Comparison of ENCODE assay signal across 1 cellular context in the genomic region with DNA sequence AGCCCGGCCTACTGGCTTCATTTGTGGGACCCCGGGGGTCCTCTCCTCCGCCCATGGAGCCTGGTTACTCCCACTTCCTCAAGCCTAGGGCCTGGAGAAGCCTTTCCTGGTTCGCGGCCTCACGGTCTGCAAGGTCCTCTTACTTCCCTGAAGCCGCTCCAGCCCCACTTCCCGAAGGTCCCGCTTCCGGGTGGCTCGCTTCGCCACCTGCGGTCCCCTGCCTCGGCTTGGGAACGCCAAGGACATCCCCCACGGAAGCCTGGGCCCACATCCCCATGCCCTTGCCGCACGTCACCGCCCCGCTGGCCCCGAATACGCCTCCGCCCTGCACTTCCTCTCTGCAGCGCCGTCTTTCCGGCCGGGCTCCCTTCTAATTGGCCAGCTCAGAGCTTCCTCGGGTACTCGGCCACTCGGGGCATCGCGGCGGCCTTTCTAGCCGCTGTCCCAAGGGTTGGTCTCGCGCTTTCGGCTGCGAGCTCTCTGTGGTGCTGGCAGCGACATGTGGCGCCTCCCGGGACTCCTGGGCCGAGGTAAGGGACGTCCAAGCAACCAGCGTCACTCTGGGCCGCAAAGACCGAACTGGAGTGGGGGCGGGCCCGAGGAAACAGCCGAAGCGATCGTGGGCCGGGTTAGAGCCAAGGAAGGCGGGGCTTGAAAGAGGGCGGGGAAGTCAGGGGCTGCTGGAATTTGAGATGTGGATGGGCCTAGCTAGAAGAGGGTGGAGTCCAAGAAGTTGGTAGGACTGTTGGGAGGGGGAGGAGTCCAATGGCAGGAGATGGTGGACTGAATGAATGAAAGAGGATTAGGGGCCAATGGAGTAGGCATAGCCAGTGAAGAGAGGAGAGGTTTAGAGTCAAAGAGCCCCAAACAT.
TF ChIP-seq lines count a peak whose summit lies in the region.

Gene DELE1, plus strand, starts transcription at position 429 of the 871 bp plus-strand sequence. Its CDS starts 71 bp downstream, at position 500.

TF ChIP-seq in GM12878, 131 proteins besides CTCF, POLR2A, EP300 and RAD21 (continued from another document and continues in another):
- TF ChIP-seq, protein P1, sequence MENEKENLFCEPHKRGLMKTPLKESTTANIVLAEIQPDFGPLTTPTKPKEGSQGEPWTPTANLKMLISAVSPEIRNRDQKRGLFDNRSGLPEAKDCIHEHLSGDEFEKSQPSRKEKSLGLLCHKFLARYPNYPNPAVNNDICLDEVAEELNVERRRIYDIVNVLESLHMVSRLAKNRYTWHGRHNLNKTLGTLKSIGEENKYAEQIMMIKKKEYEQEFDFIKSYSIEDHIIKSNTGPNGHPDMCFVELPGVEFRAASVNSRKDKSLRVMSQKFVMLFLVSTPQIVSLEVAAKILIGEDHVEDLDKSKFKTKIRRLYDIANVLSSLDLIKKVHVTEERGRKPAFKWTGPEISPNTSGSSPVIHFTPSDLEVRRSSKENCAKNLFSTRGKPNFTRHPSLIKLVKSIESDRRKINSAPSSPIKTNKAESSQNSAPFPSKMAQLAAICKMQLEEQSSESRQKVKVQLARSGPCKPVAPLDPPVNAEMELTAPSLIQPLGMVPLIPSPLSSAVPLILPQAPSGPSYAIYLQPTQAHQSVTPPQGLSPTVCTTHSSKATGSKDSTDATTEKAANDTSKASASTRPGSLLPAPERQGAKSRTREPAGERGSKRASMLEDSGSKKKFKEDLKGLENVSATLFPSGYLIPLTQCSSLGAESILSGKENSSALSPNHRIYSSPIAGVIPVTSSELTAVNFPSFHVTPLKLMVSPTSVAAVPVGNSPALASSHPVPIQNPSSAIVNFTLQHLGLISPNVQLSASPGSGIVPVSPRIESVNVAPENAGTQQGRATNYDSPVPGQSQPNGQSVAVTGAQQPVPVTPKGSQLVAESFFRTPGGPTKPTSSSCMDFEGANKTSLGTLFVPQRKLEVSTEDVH (IDR thresholded peaks at IDR 0.05; ENCODE audit: low read depth, partially characterized antibody): no peak
- TF ChIP-seq YY1 (IDR thresholded peaks at IDR 0.05; ENCODE audit: low read depth, low read length): peak; percentile 62; the same call in 1 of the 2 replicates
- TF ChIP-seq TCF7 (IDR thresholded peaks at IDR 0.05; ENCODE audit: borderline replicate concordance): no peak
- TF ChIP-seq IKZF1 (conservative IDR thresholded peaks at IDR 0.05): peak; percentile 96
- TF ChIP-seq ATF7 (IDR thresholded peaks at IDR 0.05; ENCODE audit: low read depth): peak; percentile 52; the same call in 1 of the 2 replicates
- peak; percentile 83 for TF ChIP-seq MXI1 (IDR thresholded peaks at IDR 0.05; ENCODE audit: low read depth, low read length)
- TF ChIP-seq, protein P2, sequence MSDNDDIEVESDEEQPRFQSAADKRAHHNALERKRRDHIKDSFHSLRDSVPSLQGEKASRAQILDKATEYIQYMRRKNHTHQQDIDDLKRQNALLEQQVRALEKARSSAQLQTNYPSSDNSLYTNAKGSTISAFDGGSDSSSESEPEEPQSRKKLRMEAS (IDR thresholded peaks at IDR 0.05; ENCODE audit: low read depth, low read length): peak; percentile 72; the same call in 1 of the 2 replicates
- peak; percentile 49 for TF ChIP-seq E4F1 (IDR thresholded peaks at IDR 0.05; ENCODE audit: borderline replicate concordance, partially characterized antibody)
- peak in 1 of 2 experiments; percentile 75; a peak in 1 of 4 replicates for TF ChIP-seq ETV6 (conservative IDR thresholded peaks at IDR 0.05 in 1 of 2, IDR thresholded peaks at IDR 0.05 in 1 of 2; ENCODE audit: borderline replicate concordance in 1 of 2, low read depth in 1 of 2)
- no peak for TF ChIP-seq PAX8 (IDR thresholded peaks at IDR 0.05)
- peak; percentile 92 for TF ChIP-seq LARP7 (IDR thresholded peaks at IDR 0.05)
- no peak for TF ChIP-seq ZBED1 (IDR thresholded peaks at IDR 0.05; ENCODE audit: borderline replicate concordance)
- TF ChIP-seq RBBP5 (conservative IDR thresholded peaks at IDR 0.05): no peak
- TF ChIP-seq CBX3 (IDR thresholded peaks at IDR 0.05; ENCODE audit: borderline replicate concordance, low read depth): no peak
- TF ChIP-seq KAT2A (conservative IDR thresholded peaks at IDR 0.05; ENCODE audit: control insufficient read depth, low read depth, low read length): no peak
- TF ChIP-seq RUNX3 (IDR thresholded peaks at IDR 0.05; ENCODE audit: low read length): peak; percentile 36; the same call in 1 of the 2 replicates
- peak; percentile 52; the same call in 1 of the 2 replicates for TF ChIP-seq NR2C1 (IDR thresholded peaks at IDR 0.05)
- no peak for TF ChIP-seq FOXK2 (IDR thresholded peaks at IDR 0.05)
- no peak for TF ChIP-seq JUND (IDR thresholded peaks at IDR 0.05; ENCODE audit: low read depth, low read length)
- TF ChIP-seq, protein P3, sequence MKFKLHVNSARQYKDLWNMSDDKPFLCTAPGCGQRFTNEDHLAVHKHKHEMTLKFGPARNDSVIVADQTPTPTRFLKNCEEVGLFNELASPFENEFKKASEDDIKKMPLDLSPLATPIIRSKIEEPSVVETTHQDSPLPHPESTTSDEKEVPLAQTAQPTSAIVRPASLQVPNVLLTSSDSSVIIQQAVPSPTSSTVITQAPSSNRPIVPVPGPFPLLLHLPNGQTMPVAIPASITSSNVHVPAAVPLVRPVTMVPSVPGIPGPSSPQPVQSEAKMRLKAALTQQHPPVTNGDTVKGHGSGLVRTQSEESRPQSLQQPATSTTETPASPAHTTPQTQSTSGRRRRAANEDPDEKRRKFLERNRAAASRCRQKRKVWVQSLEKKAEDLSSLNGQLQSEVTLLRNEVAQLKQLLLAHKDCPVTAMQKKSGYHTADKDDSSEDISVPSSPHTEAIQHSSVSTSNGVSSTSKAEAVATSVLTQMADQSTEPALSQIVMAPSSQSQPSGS (IDR thresholded peaks at IDR 0.05; ENCODE audit: low read length): no peak
- peak; percentile 59; the same call in 1 of the 2 replicates for TF ChIP-seq POLR2AphosphoS2 (IDR thresholded peaks at IDR 0.05; ENCODE audit: low read depth, low read length)
- no peak for TF ChIP-seq BRCA1 (IDR thresholded peaks at IDR 0.05; ENCODE audit: low read depth, low read length)
- TF ChIP-seq BMI1 (IDR thresholded peaks at IDR 0.05; ENCODE audit: borderline replicate concordance): no peak
- no peak for TF ChIP-seq RAD51 (IDR thresholded peaks at IDR 0.05)
- TF ChIP-seq EED (IDR thresholded peaks at IDR 0.05; ENCODE audit: low read depth): peak; percentile 79
- no peak for TF ChIP-seq YBX1 (IDR thresholded peaks at IDR 0.05)
- no peak for TF ChIP-seq MYB (IDR thresholded peaks at IDR 0.05; ENCODE audit: borderline replicate concordance, low read depth, low read length)
- peak in 1 of 2 experiments; percentile 78; a peak in 2 of 3 replicates for TF ChIP-seq EGR1 (IDR thresholded peaks at IDR 0.05; ENCODE audit: borderline replicate concordance in 1 of 2, low read depth in 2 of 2, low read length in 2 of 2)
- peak; percentile 45; the same call in 1 of the 2 replicates for TF ChIP-seq CHD2 (IDR thresholded peaks at IDR 0.05; ENCODE audit: borderline replicate concordance, low read depth, low read length)
- TF ChIP-seq SIX5 (IDR thresholded peaks at IDR 0.05; ENCODE audit: low read depth, low read length, severe bottlenecking): no peak
- no peak for TF ChIP-seq HDAC2 (IDR thresholded peaks at IDR 0.05)
- TF ChIP-seq, protein P4, sequence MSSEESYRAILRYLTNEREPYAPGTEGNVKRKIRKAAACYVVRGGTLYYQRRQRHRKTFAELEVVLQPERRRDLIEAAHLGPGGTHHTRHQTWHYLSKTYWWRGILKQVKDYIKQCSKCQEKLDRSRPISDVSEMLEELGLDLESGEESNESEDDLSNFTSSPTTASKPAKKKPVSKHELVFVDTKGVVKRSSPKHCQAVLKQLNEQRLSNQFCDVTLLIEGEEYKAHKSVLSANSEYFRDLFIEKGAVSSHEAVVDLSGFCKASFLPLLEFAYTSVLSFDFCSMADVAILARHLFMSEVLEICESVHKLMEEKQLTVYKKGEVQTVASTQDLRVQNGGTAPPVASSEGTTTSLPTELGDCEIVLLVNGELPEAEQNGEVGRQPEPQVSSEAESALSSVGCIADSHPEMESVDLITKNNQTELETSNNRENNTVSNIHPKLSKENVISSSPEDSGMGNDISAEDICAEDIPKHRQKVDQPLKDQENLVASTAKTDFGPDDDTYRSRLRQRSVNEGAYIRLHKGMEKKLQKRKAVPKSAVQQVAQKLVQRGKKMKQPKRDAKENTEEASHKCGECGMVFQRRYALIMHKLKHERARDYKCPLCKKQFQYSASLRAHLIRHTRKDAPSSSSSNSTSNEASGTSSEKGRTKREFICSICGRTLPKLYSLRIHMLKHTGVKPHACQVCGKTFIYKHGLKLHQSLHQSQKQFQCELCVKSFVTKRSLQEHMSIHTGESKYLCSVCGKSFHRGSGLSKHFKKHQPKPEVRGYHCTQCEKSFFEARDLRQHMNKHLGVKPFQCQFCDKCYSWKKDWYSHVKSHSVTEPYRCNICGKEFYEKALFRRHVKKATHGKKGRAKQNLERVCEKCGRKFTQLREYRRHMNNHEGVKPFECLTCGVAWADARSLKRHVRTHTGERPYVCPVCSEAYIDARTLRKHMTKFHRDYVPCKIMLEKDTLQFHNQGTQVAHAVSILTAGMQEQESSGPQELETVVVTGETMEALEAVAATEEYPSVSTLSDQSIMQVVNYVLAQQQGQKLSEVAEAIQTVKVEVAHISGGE (CRISPR knock-in tag; IDR thresholded peaks at IDR 0.05): no peak
- peak; percentile 89 for TF ChIP-seq GABPA (IDR thresholded peaks at IDR 0.05; ENCODE audit: low read depth)
- TF ChIP-seq POU2F2 (IDR thresholded peaks at IDR 0.05; ENCODE audit: borderline replicate concordance, low read depth, low read length): peak; percentile 69
- 0 out of 2 replicates have a peak, but pooled peaks have one; percentile 34 for TF ChIP-seq TCF3 (IDR thresholded peaks at IDR 0.05; ENCODE audit: borderline replicate concordance, insufficient read depth, low read depth, low read length)
- peak; percentile 74 to 76 for TF ChIP-seq IKZF2 (IDR thresholded peaks at IDR 0.05)
- TF ChIP-seq TAF1 (IDR thresholded peaks at IDR 0.05; ENCODE audit: borderline replicate concordance, low read depth, low read length): peak; percentile 56; the same call in 1 of the 2 replicates
- peak; percentile 96 for TF ChIP-seq HDGF (IDR thresholded peaks at IDR 0.05)
- no peak for TF ChIP-seq SMC3 (IDR thresholded peaks at IDR 0.05; ENCODE audit: borderline replicate concordance, low read length)
- TF ChIP-seq ZNF24 (IDR thresholded peaks at IDR 0.05): no peak
- TF ChIP-seq SUPT20H (IDR thresholded peaks at IDR 0.05; ENCODE audit: borderline replicate concordance, control insufficient read depth, low read depth, low read length): no peak
- no peak for TF ChIP-seq NR2C2 (IDR thresholded peaks at IDR 0.05; ENCODE audit: borderline replicate concordance, control insufficient read depth, insufficient read length, low read depth)
- TF ChIP-seq PAX5 (IDR thresholded peaks at IDR 0.05; ENCODE audit: borderline replicate concordance, low read depth, low read length): no peak
- TF ChIP-seq, protein P5, sequence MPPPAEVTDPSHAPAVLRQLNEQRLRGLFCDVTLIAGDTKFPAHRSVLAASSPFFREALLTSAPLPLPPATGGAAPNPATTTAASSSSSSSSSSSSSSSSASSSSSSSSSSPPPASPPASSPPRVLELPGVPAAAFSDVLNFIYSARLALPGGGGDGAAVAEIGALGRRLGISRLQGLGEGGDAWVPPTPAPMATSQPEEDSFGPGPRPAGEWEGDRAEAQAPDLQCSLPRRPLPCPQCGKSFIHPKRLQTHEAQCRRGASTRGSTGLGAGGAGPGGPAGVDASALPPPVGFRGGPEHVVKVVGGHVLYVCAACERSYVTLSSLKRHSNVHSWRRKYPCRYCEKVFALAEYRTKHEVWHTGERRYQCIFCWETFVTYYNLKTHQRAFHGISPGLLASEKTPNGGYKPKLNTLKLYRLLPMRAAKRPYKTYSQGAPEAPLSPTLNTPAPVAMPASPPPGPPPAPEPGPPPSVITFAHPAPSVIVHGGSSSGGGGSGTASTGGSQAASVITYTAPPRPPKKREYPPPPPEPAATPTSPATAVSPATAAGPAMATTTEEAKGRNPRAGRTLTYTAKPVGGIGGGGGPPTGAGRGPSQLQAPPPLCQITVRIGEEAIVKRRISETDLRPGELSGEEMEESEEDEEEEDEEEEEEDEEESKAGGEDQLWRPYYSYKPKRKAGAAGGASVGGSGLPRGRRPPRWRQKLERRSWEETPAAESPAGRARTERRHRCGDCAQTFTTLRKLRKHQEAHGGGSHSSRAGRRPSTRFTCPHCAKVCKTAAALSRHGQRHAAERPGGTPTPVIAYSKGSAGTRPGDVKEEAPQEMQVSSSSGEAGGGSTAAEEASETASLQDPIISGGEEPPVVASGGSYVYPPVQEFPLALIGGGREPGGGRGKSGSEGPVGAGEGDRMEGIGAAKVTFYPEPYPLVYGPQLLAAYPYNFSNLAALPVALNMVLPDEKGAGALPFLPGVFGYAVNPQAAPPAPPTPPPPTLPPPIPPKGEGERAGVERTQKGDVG (CRISPR knock-in tag; IDR thresholded peaks at IDR 0.05): no peak
- peak; percentile 73 for TF ChIP-seq CREM (IDR thresholded peaks at IDR 0.05; ENCODE audit: low read depth)
- peak; percentile 58; the same call in 1 of the 2 replicates for TF ChIP-seq RELB (IDR thresholded peaks at IDR 0.05; ENCODE audit: low read depth)
- TF ChIP-seq SMAD5 (IDR thresholded peaks at IDR 0.05; ENCODE audit: low read depth): peak; percentile 41; the same call in 1 of the 2 replicates
- peak; percentile 94 for TF ChIP-seq PML (IDR thresholded peaks at IDR 0.05; ENCODE audit: low read length)
- TF ChIP-seq EZH2 (IDR thresholded peaks at IDR 0.05; ENCODE audit: borderline replicate concordance, control insufficient read depth, low read depth, low read length): no peak
